8 cellular contexts compared by ENCODE assay signal in the genomic region with DNA sequence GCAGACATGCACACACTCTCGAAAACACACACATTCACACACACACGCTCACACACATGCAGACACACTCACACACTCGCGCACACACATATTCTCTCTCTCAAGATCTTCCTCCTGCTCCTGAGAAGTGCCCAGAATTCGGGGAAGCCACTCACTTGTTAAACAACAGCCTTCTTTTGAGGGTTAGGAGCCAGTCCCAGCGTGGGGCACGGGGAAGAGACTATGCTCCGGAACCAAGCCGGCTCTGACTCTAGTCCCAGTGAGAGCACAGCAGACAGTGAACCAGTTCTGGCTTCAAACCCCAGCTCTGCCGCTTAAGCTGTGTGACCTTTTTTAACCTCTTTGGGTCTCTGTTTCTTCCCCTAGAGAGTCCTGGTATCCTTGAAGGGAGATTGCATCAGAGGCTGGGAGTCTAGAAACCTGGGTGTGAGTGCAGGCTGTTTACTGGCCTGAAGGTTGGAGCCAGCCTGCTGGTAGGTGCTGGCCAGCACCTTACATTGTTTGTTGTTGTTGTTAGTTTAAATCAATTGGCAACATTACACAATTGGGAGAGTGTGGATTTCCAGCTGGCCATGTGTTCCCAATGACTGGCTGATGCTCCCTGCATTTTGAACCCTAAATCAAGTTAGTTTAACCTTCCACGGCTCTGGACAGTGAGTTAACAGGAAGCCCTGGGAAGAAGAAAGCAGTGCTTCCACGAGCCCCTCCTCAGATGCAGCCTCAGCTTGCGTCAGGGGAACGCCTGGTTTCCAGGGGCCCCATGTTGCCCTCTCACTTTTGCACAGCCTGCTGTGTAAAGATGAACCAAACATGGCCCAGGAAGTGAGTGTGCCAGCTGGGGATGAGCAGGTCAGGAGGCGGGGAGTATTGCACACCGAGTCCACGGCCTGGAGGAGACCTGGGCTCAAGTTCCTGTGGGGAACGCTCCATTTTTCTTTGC.
DNase-seq lines count a peak whose midpoint lies in the region; ATAC-seq, FAIRE-seq and TF ChIP-seq lines count a peak whose summit lies in the region.

No MANE protein-coding gene starts in this region.

- H3K9ac ChIP-seq in BLaER1 treated with 17β-estradiol and CSF1 and Interleukin-3, amounts not matched to agents 10 nM and 100 nM: peak overlapping the region; percentile 43 to 73 (median 63); a peak in 21 of 22 replicates
- no peak overlapping the region for H3K9ac ChIP-seq in PC-3 (ENCODE audit: low read length)

- FAIRE-seq in H54 (lab: Jason Lieb, UNC): no peak

- no peaks in the 10 kb centered on the region for H4K20me1 ChIP-seq in BLaER1 treated with 17β-estradiol and CSF1 and Interleukin-3, amounts not matched to agents 10 nM and 100 nM
- H4K20me1 ChIP-seq in PC-3 (ENCODE audit: low read length): no peaks in the 10 kb centered on the region

- intact Hi-C loops in posterior vena cava (cut with DNase I): loop anchor here in 1 of 2 donors (10.0 kb wide), 1 partner anchor 48 kb away; no protein-coding TSS in a partner anchor
- intact Hi-C loops in PC-3 (cut with micrococcal nuclease): no loop called here

- POLR2A ChIA-PET in PC-3 (lab: Charles Lee; ENCODE audit: unreplicated experiment): no interaction called here

- no TSS peak for BruUV-seq in PC-3 (replicated peaks; lab: Mats Ljungman, UMichigan)

- no peaks in the 10 kb centered on the region for H3F3A ChIP-seq in PC-3 (ENCODE audit: low read length, unreplicated experiment)

- CTCF ChIA-PET in PC-3 (lab: Charles Lee): no interaction called here

- no peaks in the 10 kb centered on the region for H3K27me3 ChIP-seq in BLaER1 treated with 17β-estradiol and CSF1 and Interleukin-3, amounts not matched to agents 10 nM and 100 nM
- 0 out of 2 replicates have a peak, but pooled peaks cover 5% of the 10 kb centered on the region for H3K27me3 ChIP-seq in PC-3 (ENCODE audit: low read length)

- H3K9me3 ChIP-seq in BLaER1 treated with 17β-estradiol and CSF1 and Interleukin-3, amounts not matched to agents 10 nM and 100 nM (replicated peaks in 1 of 11): peaks cover 0 to 8% (median 0%) of the 10 kb centered on the region in 11 experiments; a peak in 1 of 22 replicates
- H3K9me3 ChIP-seq in PC-3 (ENCODE audit: low read length): no peaks in the 10 kb centered on the region

- H3K4me3 ChIP-seq in BLaER1 treated with 17β-estradiol and CSF1 and Interleukin-3, amounts not matched to agents 10 nM and 100 nM: peak overlapping the region in 1 of 10 experiments; percentile 13; a peak in 3 of 20 replicates
- no peak overlapping the region for H3K4me3 ChIP-seq in fibroblast of the aortic adventitia (ENCODE audit: low read depth, low read length)
- no peak overlapping the region for H3K4me3 ChIP-seq in PC-3 (ENCODE audit: low read length)

- TF ChIP-seq POLR2A in H54 (IDR thresholded peaks at IDR 0.05; ENCODE audit: low read depth, low read length): no peak

- H3K27ac ChIP-seq in BLaER1 treated with 17β-estradiol and CSF1 and Interleukin-3, amounts not matched to agents 10 nM and 100 nM: peak overlapping the region; percentile 55 to 79 (median 70)
- H3K27ac ChIP-seq in PC-3 (ENCODE audit: low read length): no peak overlapping the region

- peaks cover 0 to 4% (median 0%) of the 10 kb centered on the region in 11 experiments; a peak in 1 of 22 replicates for H3K36me3 ChIP-seq in BLaER1 treated with 17β-estradiol and CSF1 and Interleukin-3, amounts not matched to agents 10 nM and 100 nM
- no peaks in the 10 kb centered on the region for H3K36me3 ChIP-seq in PC-3 (ENCODE audit: low read depth, low read length)

- H3K9me2 ChIP-seq in PC-3 (replicated peaks; ENCODE audit: low read length): no peaks in the 10 kb centered on the region

- H2AFZ ChIP-seq in PC-3 (ENCODE audit: low read length): no peak overlapping the region

- no peaks in the 10 kb centered on the region for H3K79me2 ChIP-seq in PC-3 (ENCODE audit: low read length)

- TF ChIP-seq CTCF in fibroblast of the aortic adventitia (IDR thresholded peaks at IDR 0.05; ENCODE audit: insufficient read depth, low read length): no peak
- TF ChIP-seq CTCF in PC-3 (conservative IDR thresholded peaks at IDR 0.05; ENCODE audit: low read depth, low read length): no peak

- peaks cover 81 to 100% (median 95%) of the 10 kb centered on the region in 10 experiments for H3K4me1 ChIP-seq in BLaER1 treated with 17β-estradiol and CSF1 and Interleukin-3, amounts not matched to agents 10 nM and 100 nM
- no peaks in the 10 kb centered on the region for H3K4me1 ChIP-seq in PC-3 (ENCODE audit: insufficient read depth, low read length)

- H3K4me2 ChIP-seq in BLaER1 treated with 17β-estradiol and CSF1 and Interleukin-3, amounts not matched to agents 10 nM and 100 nM: peak overlapping the region; percentile 72 to 99 (median 84)
- no peak overlapping the region for H3K4me2 ChIP-seq in PC-3 (ENCODE audit: low read length)

- DNase-seq in MV-4-11 (lab: John Stamatoyannopoulos, UW) (peak; percentile 35), fibroblast of the aortic adventitia (ENCODE audit: low read depth) (peak; percentile 67), posterior vena cava (ENCODE audit: low spot score) (peak; percentile 88), PC-3 (no peak), H54 (ENCODE audit: insufficient read length, low spot score) (no peak)
- DNase-seq in activated effector memory CD4-positive, alpha-beta T cell treated with Interleukin-2 at 50 U/mL for 16 hours: no peak

- no peak for ATAC-seq in GM21737 (IDR thresholded peaks at IDR 0.05; ENCODE audit: unreplicated experiment)
- no peak for ATAC-seq in PC-3

Comparison
In these comparisons a context has a peak if more than half of its experiments do, and no peak if none do; other contexts are left out.
1. DNase-seq: peak in MV-4-11 (single experiment), fibroblast of the aortic adventitia (single experiment) and posterior vena cava (single experiment); none in activated effector memory CD4-positive, alpha-beta T cell treated with Interleukin-2 at 50 U/mL for 16 hours (single experiment), PC-3 (single experiment) and H54 (single experiment).